8 cellular contexts compared by ENCODE assay signal in the genomic region with DNA sequence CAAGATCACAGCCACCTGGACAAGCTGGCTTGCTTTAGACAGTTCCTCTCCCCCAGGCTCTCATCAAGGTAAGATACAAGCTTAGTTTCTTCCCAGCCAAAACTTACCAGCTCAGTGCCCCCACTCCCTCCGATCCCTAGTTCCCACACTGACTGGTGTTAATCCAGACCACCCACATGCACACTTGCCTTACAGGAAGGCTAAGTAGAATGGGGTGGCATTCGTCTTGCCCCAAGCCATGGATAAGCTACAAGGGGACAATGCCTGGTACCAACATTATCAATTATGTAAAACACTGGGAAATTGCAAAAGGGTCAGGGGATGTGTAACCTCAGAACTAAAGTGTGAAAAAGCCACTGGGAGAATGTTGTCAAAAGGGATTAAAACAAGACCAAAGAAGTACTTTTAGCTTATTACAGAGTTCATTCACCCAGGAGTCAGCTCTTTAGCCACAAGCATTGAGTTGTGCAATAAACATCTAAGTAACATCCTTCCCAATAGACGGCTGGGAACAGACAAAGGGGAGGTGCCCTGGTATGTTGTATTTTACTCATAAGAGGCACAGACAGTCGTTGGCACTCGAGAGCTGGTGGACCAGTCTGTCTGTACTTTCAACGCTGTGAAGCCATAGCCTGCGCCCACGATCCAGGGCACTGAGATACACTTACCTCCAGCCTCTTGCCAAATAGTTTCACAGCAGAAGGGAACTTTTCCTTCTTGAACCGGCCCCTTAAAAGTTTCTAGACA. TPM values are rescaled to one million over a fixed set of nuclear protein-coding genes. Genes with fewer than 3 reads are reported as not detected.
A peak's percentile ranks its signal among the peaks of the same experiment; 100 is the strongest.
DNase-seq lines count a peak whose midpoint lies in the region; ATAC-seq and TF ChIP-seq lines count a peak whose summit lies in the region.

No MANE protein-coding gene starts in this region.

- H3K4me1 Mint-ChIP-seq in chondrocyte (ENCODE audit: low read depth) (peaks cover 35% of the 10 kb centered on the region), type B pancreatic cell (ENCODE audit: unreplicated experiment) (peaks cover 34% of the 10 kb centered on the region)

- H3K4me3 Mint-ChIP-seq in chondrocyte (ENCODE audit: unreplicated experiment), result peak overlapping the region; percentile 90
- peak overlapping the region; percentile 97 for H3K4me3 Mint-ChIP-seq in type B pancreatic cell

- 36 to 46% methylated on average over 9 of the region's 9 CpGs for WGBS in lung, 2 donors

- no peak for ATAC-seq in lung (ENCODE audit: insufficient read depth, low FRiP score)
- ATAC-seq in GM19463 (IDR thresholded peaks at IDR 0.05; ENCODE audit: unreplicated experiment), result no peak
- no peak for ATAC-seq in HG03135 (IDR thresholded peaks at IDR 0.05; ENCODE audit: unreplicated experiment)

- H3K9me3 Mint-ChIP-seq in chondrocyte (ENCODE audit: low read depth) (peaks cover 7% of the 10 kb centered on the region), type B pancreatic cell (no peaks in the 10 kb centered on the region)

- H3K9me3 ChIP-seq in lung (ENCODE audit: control insufficient read depth in 2 of 2, insufficient read depth in 1 of 2, low read length in 1 of 2), result no peaks in the 10 kb centered on the region

- DNase-seq in GM12865 (ENCODE audit: low read depth) (no peak), NOMO-1 (lab: John Stamatoyannopoulos, UW; ENCODE audit: unreplicated experiment in 2 of 2) (peak; percentile 59 to 90), chondrocyte (ENCODE audit: low spot score) (no peak), lung (ENCODE audit: low spot score) (peak; percentile 39), type B pancreatic cell (ENCODE audit: extremely low spot score, unreplicated experiment) (no peak), D341Med (ENCODE audit: low spot score) (no peak)

- H3K27me3 ChIP-seq in lung (ENCODE audit: control insufficient read depth, insufficient read depth), result no peaks in the 10 kb centered on the region

- H3K27me3 Mint-ChIP-seq in chondrocyte (ENCODE audit: low read depth) (no peaks in the 10 kb centered on the region), type B pancreatic cell (no peaks in the 10 kb centered on the region)

- peak overlapping the region; percentile 67 for H3K4me3 ChIP-seq in GM12865 (ENCODE audit: low read depth, low read length)
- H3K4me3 ChIP-seq in lung, result no peak overlapping the region

- peak overlapping the region in 1 of 2 donors; percentile 77 for H3K27ac ChIP-seq in lung (ENCODE audit: low read depth in 1 of 2, low read length in 1 of 2)

- peaks cover 0 to 3% of the 10 kb centered on the region in 2 donors for H3K4me1 ChIP-seq in lung (ENCODE audit: control insufficient read depth in 2 of 2, insufficient read depth in 2 of 2, low read length in 2 of 2)

- no peak for TF ChIP-seq CTCF in GM12865 (IDR thresholded peaks at IDR 0.05; ENCODE audit: insufficient read depth, low read depth, low read length, missing control alignments)
- TF ChIP-seq CTCF in chondrocyte (IDR thresholded peaks at IDR 0.05), result no peak
- no peak for TF ChIP-seq CTCF in lung (IDR thresholded peaks at IDR 0.05; ENCODE audit: control extremely low read depth, extremely low read depth)
- TF ChIP-seq CTCF in type B pancreatic cell (conservative IDR thresholded peaks at IDR 0.05), result no peak

- H3K27ac Mint-ChIP-seq in chondrocyte (ENCODE audit: unreplicated experiment), result peak overlapping the region; percentile 55
- H3K27ac Mint-ChIP-seq in type B pancreatic cell, result peak overlapping the region; percentile 80

- peaks cover 17% of the 10 kb centered on the region for H3K36me3 Mint-ChIP-seq in chondrocyte (ENCODE audit: low read depth)
- H3K36me3 Mint-ChIP-seq in type B pancreatic cell, result peaks cover 27% of the 10 kb centered on the region

- peaks cover 0 to 17% of the 10 kb centered on the region in 2 donors for H3K36me3 ChIP-seq in lung (ENCODE audit: control insufficient read depth in 2 of 2, insufficient read depth in 2 of 2, low read length in 2 of 2)

RNA-seq across cellular contexts. Expression of a gene that starts 1.1 kb away (rescaled TPM):
- total RNA-seq in chondrocyte (44.4 to 58.7 TPM (median 57.5 TPM) in 3 replicates), lung (100 to 1,000 TPM in 1 of 2 donors, 10 to 100 TPM in 1; 41.2 to 138 TPM), type B pancreatic cell (ENCODE audit: low replicate concordance) (97.0 and 99.1 TPM in 2 replicates)
- 10 to 100 TPM; 67.8 to 68.3 TPM for polyA plus RNA-seq in lung

RNA-seq across cellular contexts. Expression of a gene that starts 5.9 kb away (rescaled TPM):
- total RNA-seq in chondrocyte, result 38.8 to 47.5 TPM (median 41.4 TPM) in 3 replicates
- total RNA-seq in lung, result 10 to 100 TPM; 65.9 to 79.3 TPM
- polyA plus RNA-seq in lung, result 10 to 100 TPM; 62.8 to 64.1 TPM
- 66.6 and 96.7 TPM in 2 replicates for total RNA-seq in type B pancreatic cell (ENCODE audit: low replicate concordance)

Comparison
In these comparisons a context has a peak if more than half of its experiments do, and no peak if none do; other contexts are left out.
1. DNase-seq: peak in NOMO-1 (2 of 2) and lung (single experiment); none in GM12865 (single experiment), chondrocyte (single experiment), type B pancreatic cell (single experiment) and D341Med (single experiment).